Comparison of ENCODE assay signal across 17 cellular contexts in genomic region chr3:115098354-115099073, GRCh38. TPM values are rescaled to one million over a fixed set of nuclear protein-coding genes. Genes with fewer than 3 reads are reported as not detected.
DNase-seq lines count a peak whose midpoint lies in the region; ATAC-seq and TF ChIP-seq lines count a peak whose summit lies in the region.
"Had no signal": no experiment of that assay in that cellular context is flagged by ENCODE, and none has a peak within 500 bp of the region (broad histone marks: within the 10 kb centered on the region; RNA-seq: fewer than 3 reads in every experiment).

No MANE protein-coding gene starts in this region.

- H3K36me3 ChIP-seq in left lung (no peaks in the 10 kb centered on the region), smooth muscle cell (ENCODE audit: low read depth) (no peaks in the 10 kb centered on the region)
- H3K36me3 ChIP-seq: cardiac muscle cell had no signal

- H3K27ac Mint-ChIP-seq in T-helper 17 cell (peak overlapping the region; percentile 95), glutamatergic neuron (ENCODE audit: unreplicated experiment) (no peak overlapping the region)
- H3K27ac Mint-ChIP-seq: activated CD4-positive, alpha-beta T cell treated with anti-CD3 and anti-CD28 coated beads, Interleukin-2, amount 10 ng/mL, durations not matched to agents 24 days and 14 days; activated naive CD4-positive, alpha-beta T cell treated with anti-CD3 and anti-CD28 coated beads, Interleukin-2, amount 10 ng/mL, durations not matched to agents 7 days and 5 days had no signal

- H2AFZ ChIP-seq in smooth muscle cell (ENCODE audit: low read depth) = no peak overlapping the region

- H3K27me3 ChIP-seq in left lung (no peaks in the 10 kb centered on the region), smooth muscle cell (ENCODE audit: low read depth) (no peaks in the 10 kb centered on the region)
- H3K27me3 ChIP-seq: cardiac muscle cell had no signal

- no peak overlapping the region for H3K4me3 Mint-ChIP-seq in T-helper 17 cell
- H3K4me3 Mint-ChIP-seq in glutamatergic neuron (ENCODE audit: unreplicated experiment) = no peak overlapping the region
- H3K4me3 Mint-ChIP-seq: activated naive CD4-positive, alpha-beta T cell treated with anti-CD3 and anti-CD28 coated beads, Interleukin-2, amount 10 ng/mL, durations not matched to agents 7 days and 5 days had no signal

- intact Hi-C loops in left lung (cut with DNase I) = loop anchor here in 1 of 2 donors (10.0 kb wide), 2 partner anchors 46 to 264 kb away; partner anchors contain the start of gene ZBTB20

- H3K27ac ChIP-seq in left lung = peak overlapping the region; percentile 62 to 74
- no peak overlapping the region for H3K27ac ChIP-seq in smooth muscle cell (ENCODE audit: low read depth)
- H3K27ac ChIP-seq: C4-2B had no signal

- 93% methylated on average over 7 of the region's 7 CpGs for WGBS in smooth muscle cell (ENCODE audit: low lambda C conversion rate)

- H3K36me3 Mint-ChIP-seq in T-helper 17 cell (ENCODE audit: low read depth) (peaks cover 3% of the 10 kb centered on the region), glutamatergic neuron (ENCODE audit: unreplicated experiment) (peaks cover under 1% of the 10 kb centered on the region)
- H3K36me3 Mint-ChIP-seq: activated naive CD4-positive, alpha-beta T cell treated with anti-CD3 and anti-CD28 coated beads, Interleukin-2, amount 10 ng/mL, durations not matched to agents 7 days and 5 days had no signal

- H3K27me3 Mint-ChIP-seq in T-helper 17 cell (no peaks in the 10 kb centered on the region), glutamatergic neuron (ENCODE audit: unreplicated experiment) (no peaks in the 10 kb centered on the region)
- H3K27me3 Mint-ChIP-seq: activated CD4-positive, alpha-beta T cell treated with anti-CD3 and anti-CD28 coated beads, Interleukin-2, amount 10 ng/mL, durations not matched to agents 24 days and 14 days; activated naive CD4-positive, alpha-beta T cell treated with anti-CD3 and anti-CD28 coated beads, Interleukin-2, amount 10 ng/mL, durations not matched to agents 7 days and 5 days had no signal

- H3K9ac ChIP-seq in smooth muscle cell (ENCODE audit: low read depth) = no peak overlapping the region

- ATAC-seq in T-helper 17 cell (no peak), left lung (no peak)

- H3K4me1 Mint-ChIP-seq in T-helper 17 cell = peaks cover 29% of the 10 kb centered on the region
- H3K4me1 Mint-ChIP-seq in glutamatergic neuron (ENCODE audit: low read depth, unreplicated experiment) = peaks cover 14% of the 10 kb centered on the region

- H3K4me2 ChIP-seq in smooth muscle cell = no peak overlapping the region

- peak; percentile 55 for DNase-seq in G401 (ENCODE audit: low spot score)
- DNase-seq in T-helper 17 cell = no peak
- no peak for DNase-seq in left lung
- no peak for DNase-seq in smooth muscle cell (lab: John Stamatoyannopoulos, UW; ENCODE audit: unreplicated experiment)
- DNase-seq in glutamatergic neuron = no peak
- no peak for DNase-seq in AML-193 (lab: John Stamatoyannopoulos, UW)
- no peak for DNase-seq in NCI-H510A (lab: John Stamatoyannopoulos, UW)
- DNase-seq: activated CD4-positive, alpha-beta T cell treated with anti-CD3 and anti-CD28 coated beads, Interleukin-2, amount 10 ng/mL, durations not matched to agents 24 days and 14 days; activated naive CD4-positive, alpha-beta T cell treated with anti-CD3 and anti-CD28 coated beads, Interleukin-2, amount 10 ng/mL, durations not matched to agents 7 days and 5 days; islet precursor cell; NCI-H2171 treated with DMSO at 0.1 percent for 48 hours; SHP77; stimulated activated CD4-positive, alpha-beta T cell treated with anti-CD3 and anti-CD28 coated beads, Interleukin-2, amount 100 ng/mL, for 48 hours; stimulated activated CD8-positive, alpha-beta memory T cell treated with anti-CD3 and anti-CD28 coated beads, Interleukin-4, amount 100 ng/mL, for 48 hours; T-helper 9 cell had no signal

- H3F3A ChIP-seq in smooth muscle cell (ENCODE audit: low read depth) = no peaks in the 10 kb centered on the region

- no peaks in the 10 kb centered on the region for H3K79me2 ChIP-seq in smooth muscle cell (ENCODE audit: low read depth)

- H3K4me1 ChIP-seq in left lung (peaks cover 5 to 41% of the 10 kb centered on the region in 2 donors), smooth muscle cell (ENCODE audit: low read depth) (no peaks in the 10 kb centered on the region)

- H3K4me3 ChIP-seq in left lung (peak overlapping the region in 1 of 2 donors; percentile 31), smooth muscle cell (peak overlapping the region; percentile 48)

- no peaks in the 10 kb centered on the region for H4K20me1 ChIP-seq in smooth muscle cell (ENCODE audit: low read depth)

- no peaks in the 10 kb centered on the region for H3K9me3 Mint-ChIP-seq in glutamatergic neuron (ENCODE audit: unreplicated experiment)
- H3K9me3 Mint-ChIP-seq: activated CD4-positive, alpha-beta T cell treated with anti-CD3 and anti-CD28 coated beads, Interleukin-2, amount 10 ng/mL, durations not matched to agents 24 days and 14 days; activated naive CD4-positive, alpha-beta T cell treated with anti-CD3 and anti-CD28 coated beads, Interleukin-2, amount 10 ng/mL, durations not matched to agents 7 days and 5 days had no signal

- no peak for TF ChIP-seq CTCF in left lung (IDR thresholded peaks at IDR 0.05)
- no peak for TF ChIP-seq CTCF in smooth muscle cell (IDR thresholded peaks at IDR 0.05; ENCODE audit: borderline replicate concordance, insufficient read depth, poor library complexity, severe bottlenecking)
- no peak for TF ChIP-seq CTCF in glutamatergic neuron (IDR thresholded peaks at IDR 0.05; ENCODE audit: partially characterized antibody, unreplicated experiment)

- no peaks in the 10 kb centered on the region for H3K9me3 ChIP-seq in T-helper 17 cell (ENCODE audit: control insufficient read depth, low read length, poor library complexity, severe bottlenecking)
- no peaks in the 10 kb centered on the region for H3K9me3 ChIP-seq in left lung
- H3K9me3 ChIP-seq in smooth muscle cell (replicated peaks; ENCODE audit: low read depth) = no peaks in the 10 kb centered on the region

- in situ Hi-C loops in G401 (cut with HindIII; ENCODE audit: low sequenced_read_pairs) = no loop called here

RNA-seq across cellular contexts. Expression of gene ZBTB20, which starts 48.6 kb away (rescaled TPM):
- 0.10 and 0.74 TPM in 2 replicates for total RNA-seq in G401 (2014; rRNA removed; shearing (Covaris generic))
- total RNA-seq in T-helper 17 cell (10 to 100 TPM; 55.3 to 61.2 TPM), left lung (10 to 100 TPM; 48.2 to 63.5 TPM), smooth muscle cell (5.4 and 6.8 TPM in 2 replicates), glutamatergic neuron (ENCODE audit: unreplicated experiment) (27.5 TPM)
- 4.9 and 5.8 TPM in 2 replicates for polyA plus RNA-seq in smooth muscle cell
